20 cellular contexts compared by ENCODE assay signal in genomic region chr9:8888592-8888991, GRCh38.
"Had no signal": no experiment of that assay in that cellular context is flagged by ENCODE, and none has a peak within 500 bp of the region (broad histone marks: within the 10 kb centered on the region; RNA-seq: fewer than 3 reads in every experiment).

No MANE protein-coding gene starts in this region.

- H3K27me3 ChIP-seq: SJSA1 had no signal

- H3K36me3 ChIP-seq: SJSA1 had no signal

- H3K27ac ChIP-seq: HL-60, KMS-11, SJSA1, SK-N-MC had no signal

- H3K9me3 ChIP-seq: SJSA1 had no signal

- H3K4me1 ChIP-seq: SJSA1 had no signal

- ATAC-seq: K562 had no signal

- DNase-seq: Kasumi-1, MM.1S, NCI-H1092 treated with DMSO at 0.1 percent for 48 hours, NCI-H1436, NCI-H2029, NCI-H2081 treated with DMSO at 0.1 percent for 48 hours, NCI-H2227 treated with DMSO at 0.1 percent for 48 hours, NCI-H524, NCI-H69, NCI-H774, Right ventricle myocardium superior, RPMI8226, SIG-M5 had no signal

- H3K4me3 ChIP-seq: K562, SJSA1, SK-N-MC had no signal

- FAIRE-seq: HTR-8/SVneo, K562, RCC 7860 had no signal
